1 cellular context compared by ENCODE assay signal in the genomic region with DNA sequence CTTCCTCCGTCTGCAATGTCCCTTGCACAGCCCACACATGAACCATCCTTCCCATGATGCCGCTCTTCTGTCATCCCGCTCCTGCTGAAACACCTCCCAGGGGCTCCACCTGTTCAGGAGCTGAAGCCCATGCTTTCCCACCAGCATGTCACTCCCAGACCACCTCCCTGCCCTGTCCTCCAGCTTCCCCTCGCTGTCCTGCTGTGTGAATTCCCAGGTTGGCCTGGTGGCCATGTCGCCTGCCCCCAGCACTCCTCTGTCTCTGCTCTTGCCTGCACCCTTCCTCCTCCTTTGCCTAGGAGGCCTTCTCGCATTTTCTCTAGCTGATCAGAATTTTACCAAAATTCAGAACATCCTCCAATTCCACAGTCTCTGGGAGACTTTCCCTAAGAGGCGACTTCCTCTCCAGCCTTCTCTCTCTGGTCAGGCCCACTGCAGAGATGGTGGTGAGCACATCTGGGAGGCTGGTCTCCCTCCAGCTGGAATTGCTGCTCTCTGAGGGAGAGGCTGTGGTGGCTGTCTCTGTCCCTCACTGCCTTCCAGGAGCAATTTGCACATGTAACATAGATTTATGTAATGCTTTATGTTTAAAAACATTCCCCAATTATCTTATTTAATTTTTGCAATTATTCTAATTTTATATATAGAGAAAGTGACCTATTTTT.
TF ChIP-seq lines count a peak whose summit lies in the region.

No MANE protein-coding gene starts in this region.

TF ChIP-seq in HepG2, 621 proteins besides CTCF, POLR2A, EP300 and RAD21:
- TF ChIP-seq TP53 (CRISPR knock-in tag; conservative IDR thresholded peaks at IDR 0.05) (no peak), ZSCAN30 (CRISPR knock-in tag; IDR thresholded peaks at IDR 0.05) (no peak), MIER3 (CRISPR knock-in tag; IDR thresholded peaks at IDR 0.05; ENCODE audit: borderline replicate concordance) (no peak), ZNF382 (CRISPR knock-in tag; IDR thresholded peaks at IDR 0.05; ENCODE audit: borderline replicate concordance) (no peak), ZNF644 (CRISPR knock-in tag; IDR thresholded peaks at IDR 0.05; ENCODE audit: low read depth) (no peak), AGO2 (optimal IDR thresholded peaks at IDR 0.05; ENCODE audit: low read depth, low read length) (peak; percentile 72), MIXL1 (CRISPR knock-in tag; IDR thresholded peaks at IDR 0.05) (no peak), SSRP1 (CRISPR knock-in tag; IDR thresholded peaks at IDR 0.05) (peak; percentile 54; the same call in 1 of the 2 replicates), JUN (CRISPR knock-in tag; IDR thresholded peaks at IDR 0.05) (no peak), SRSF9 (IDR thresholded peaks at IDR 0.05; ENCODE audit: borderline replicate concordance, insufficient read depth, low read depth, low read length, poor library complexity, severe bottlenecking) (no peak), PAX8 (CRISPR knock-in tag; IDR thresholded peaks at IDR 0.05; ENCODE audit: borderline replicate concordance) (no peak), ESRRA (CRISPR knock-in tag; IDR thresholded peaks at IDR 0.05; ENCODE audit: low read depth) (no peak), MED8 (CRISPR knock-in tag; IDR thresholded peaks at IDR 0.05; ENCODE audit: insufficient replicate concordance) (no peak), POLR2AphosphoS2 (IDR thresholded peaks at IDR 0.05; ENCODE audit: low read depth, low read length) (0 out of 2 replicates have a peak, but pooled peaks have one; percentile 21), ZZZ3 (CRISPR knock-in tag; IDR thresholded peaks at IDR 0.05; ENCODE audit: borderline replicate concordance) (no peak), RBM22 (optimal IDR thresholded peaks at IDR 0.05; ENCODE audit: low read length) (peak; percentile 93), SMAD9 (CRISPR knock-in tag; IDR thresholded peaks at IDR 0.05) (no peak), HMG20B (CRISPR knock-in tag; conservative IDR thresholded peaks at IDR 0.05) (no peak), ZNF180 (CRISPR knock-in tag; IDR thresholded peaks at IDR 0.05; ENCODE audit: borderline replicate concordance, low read depth) (no peak), NCOA2 (CRISPR knock-in tag; IDR thresholded peaks at IDR 0.05) (no peak)
- TF ChIP-seq, protein P1, sequence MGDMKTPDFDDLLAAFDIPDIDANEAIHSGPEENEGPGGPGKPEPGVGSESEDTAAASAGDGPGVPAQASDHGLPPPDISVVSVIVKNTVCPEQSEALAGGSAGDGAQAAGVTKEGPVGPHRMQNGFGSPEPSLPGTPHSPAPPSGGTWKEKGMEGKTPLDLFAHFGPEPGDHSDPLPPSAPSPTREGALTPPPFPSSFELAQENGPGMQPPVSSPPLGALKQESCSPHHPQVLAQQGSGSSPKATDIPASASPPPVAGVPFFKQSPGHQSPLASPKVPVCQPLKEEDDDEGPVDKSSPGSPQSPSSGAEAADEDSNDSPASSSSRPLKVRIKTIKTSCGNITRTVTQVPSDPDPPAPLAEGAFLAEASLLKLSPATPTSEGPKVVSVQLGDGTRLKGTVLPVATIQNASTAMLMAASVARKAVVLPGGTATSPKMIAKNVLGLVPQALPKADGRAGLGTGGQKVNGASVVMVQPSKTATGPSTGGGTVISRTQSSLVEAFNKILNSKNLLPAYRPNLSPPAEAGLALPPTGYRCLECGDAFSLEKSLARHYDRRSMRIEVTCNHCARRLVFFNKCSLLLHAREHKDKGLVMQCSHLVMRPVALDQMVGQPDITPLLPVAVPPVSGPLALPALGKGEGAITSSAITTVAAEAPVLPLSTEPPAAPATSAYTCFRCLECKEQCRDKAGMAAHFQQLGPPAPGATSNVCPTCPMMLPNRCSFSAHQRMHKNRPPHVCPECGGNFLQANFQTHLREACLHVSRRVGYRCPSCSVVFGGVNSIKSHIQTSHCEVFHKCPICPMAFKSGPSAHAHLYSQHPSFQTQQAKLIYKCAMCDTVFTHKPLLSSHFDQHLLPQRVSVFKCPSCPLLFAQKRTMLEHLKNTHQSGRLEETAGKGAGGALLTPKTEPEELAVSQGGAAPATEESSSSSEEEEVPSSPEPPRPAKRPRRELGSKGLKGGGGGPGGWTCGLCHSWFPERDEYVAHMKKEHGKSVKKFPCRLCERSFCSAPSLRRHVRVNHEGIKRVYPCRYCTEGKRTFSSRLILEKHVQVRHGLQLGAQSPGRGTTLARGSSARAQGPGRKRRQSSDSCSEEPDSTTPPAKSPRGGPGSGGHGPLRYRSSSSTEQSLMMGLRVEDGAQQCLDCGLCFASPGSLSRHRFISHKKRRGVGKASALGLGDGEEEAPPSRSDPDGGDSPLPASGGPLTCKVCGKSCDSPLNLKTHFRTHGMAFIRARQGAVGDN (CRISPR knock-in tag; IDR thresholded peaks at IDR 0.05), result peak; percentile 54
